In genomic region chr16:11016993-11017392, GRCh38 we compare ENCODE assay signal across 11 cellular contexts.
A peak's percentile ranks its signal among the peaks of the same experiment; 100 is the strongest.
DNase-seq lines count a peak whose midpoint lies in the region; ATAC-seq, FAIRE-seq and TF ChIP-seq lines count a peak whose summit lies in the region.
"Had no signal": no experiment of that assay in that cellular context is flagged by ENCODE, and none has a peak within 500 bp of the region (broad histone marks: within the 10 kb centered on the region; RNA-seq: fewer than 3 reads in every experiment).

No MANE protein-coding gene starts in this region.

- peak; percentile 78 for ATAC-seq in PC-3
- no peak for ATAC-seq in HG02798 (IDR thresholded peaks at IDR 0.05; ENCODE audit: poor library complexity, unreplicated experiment)
- ATAC-seq in GM23338, result no peak

- intact Hi-C loops in Caco-2 (cut with micrococcal nuclease; ENCODE audit: unreplicated experiment) (no loop called here), PC-3 (cut with micrococcal nuclease) (no loop called here)

- H3K9me3 ChIP-seq in Caco-2 (no peaks in the 10 kb centered on the region), PC-3 (ENCODE audit: low read length) (no peaks in the 10 kb centered on the region)

- H3K4me3 ChIP-seq in Caco-2 (ENCODE audit: low read depth, low read length), result no peak overlapping the region
- no peak overlapping the region for H3K4me3 ChIP-seq in PC-3 (ENCODE audit: low read length)
- no peak overlapping the region for H3K4me3 ChIP-seq in bronchial epithelial cell (ENCODE audit: low read depth, low read length)
- no peak overlapping the region for H3K4me3 ChIP-seq in GM23338
- H3K4me3 ChIP-seq: SK-N-MC had no signal

- POLR2A ChIA-PET in Caco-2 (lab: Charles Lee) (no interaction called here), PC-3 (lab: Charles Lee; ENCODE audit: unreplicated experiment) (no interaction called here)

- no peaks in the 10 kb centered on the region for H4K20me1 ChIP-seq in PC-3 (ENCODE audit: low read length)
- H4K20me1 ChIP-seq in GM23338 (replicated peaks; ENCODE audit: insufficient read depth), result no peaks in the 10 kb centered on the region; the same call in 1 of the 2 replicates

- H3K27ac ChIP-seq in PC-3 (ENCODE audit: low read length) (peak overlapping the region; percentile 23), GM23338 (ENCODE audit: low read depth) (no peak overlapping the region)
- H3K27ac ChIP-seq: SK-N-MC had no signal

- TF ChIP-seq CTCF in Caco-2 (IDR thresholded peaks at IDR 0.05; ENCODE audit: insufficient read depth in 1 of 2, low read depth in 1 of 2, low read length in 1 of 2, severe bottlenecking in 1 of 2, unreplicated experiment in 1 of 2), result no peak
- no peak for TF ChIP-seq CTCF in PC-3 (conservative IDR thresholded peaks at IDR 0.05; ENCODE audit: low read depth, low read length)
- no peak for TF ChIP-seq CTCF in bronchial epithelial cell (IDR thresholded peaks at IDR 0.05; ENCODE audit: insufficient read depth, low read length, severe bottlenecking)
- TF ChIP-seq CTCF in progenitor cell of endocrine pancreas (IDR thresholded peaks at IDR 0.05; ENCODE audit: unreplicated experiment), result no peak
- no peak for TF ChIP-seq CTCF in GM23338 (conservative IDR thresholded peaks at IDR 0.05; ENCODE audit: low read depth in 2 of 2)

- no peak overlapping the region for H3K9ac ChIP-seq in PC-3 (ENCODE audit: low read length)

- H3K9me3 Mint-ChIP-seq in Caco-2 (ENCODE audit: unreplicated experiment), result no peaks in the 10 kb centered on the region
- H3K9me3 Mint-ChIP-seq in progenitor cell of endocrine pancreas (ENCODE audit: low read depth), result no peaks in the 10 kb centered on the region
- no peaks in the 10 kb centered on the region for H3K9me3 Mint-ChIP-seq in GM23338
- H3K9me3 Mint-ChIP-seq: immature natural killer cell had no signal

- H3K79me2 ChIP-seq in PC-3 (ENCODE audit: low read length) (no peaks in the 10 kb centered on the region), GM23338 (replicated peaks; ENCODE audit: insufficient read depth) (no peaks in the 10 kb centered on the region)

- no peak for DNase-seq in Caco-2
- DNase-seq in PC-3, result peak; percentile 67
- peak; percentile 84 for DNase-seq in bronchial epithelial cell (ENCODE audit: low read depth)
- DNase-seq in pulmonary artery endothelial cell (ENCODE audit: low read depth, low spot score), result peak; percentile 26
- DNase-seq in progenitor cell of endocrine pancreas (ENCODE audit: low spot score, unreplicated experiment), result no peak
- DNase-seq in GM23338 (ENCODE audit: low spot score), result no peak
- DNase-seq in NCI-H187 treated with DMSO at 0.1 percent for 48 hours (lab: John Stamatoyannopoulos, UW), result no peak

- no peak for FAIRE-seq in bronchial epithelial cell (lab: Jason Lieb, UNC)
- FAIRE-seq: GM18507 had no signal

- H3K36me3 ChIP-seq in Caco-2 (ENCODE audit: control insufficient read depth, insufficient read depth, low read length) (no peaks in the 10 kb centered on the region; the same call in 1 of the 2 replicates), PC-3 (ENCODE audit: low read depth, low read length) (no peaks in the 10 kb centered on the region), bronchial epithelial cell (ENCODE audit: control insufficient read depth, insufficient read depth, low read length) (peaks cover 6% of the 10 kb centered on the region), GM23338 (ENCODE audit: insufficient read depth) (no peaks in the 10 kb centered on the region)

- H3K27me3 Mint-ChIP-seq in Caco-2 (ENCODE audit: insufficient read depth, unreplicated experiment) (no peaks in the 10 kb centered on the region), progenitor cell of endocrine pancreas (no peaks in the 10 kb centered on the region), GM23338 (ENCODE audit: insufficient read depth, low read depth, poor library complexity) (no peaks in the 10 kb centered on the region)

- H2AFZ ChIP-seq in PC-3 (ENCODE audit: low read length) (no peak overlapping the region), GM23338 (no peak overlapping the region)

- no peaks in the 10 kb centered on the region for H3K27me3 ChIP-seq in Caco-2 (replicated peaks; ENCODE audit: control insufficient read depth, insufficient read depth, low read length)
- H3K27me3 ChIP-seq in PC-3 (ENCODE audit: low read length), result no peaks in the 10 kb centered on the region
- no peaks in the 10 kb centered on the region for H3K27me3 ChIP-seq in bronchial epithelial cell (ENCODE audit: control insufficient read depth, insufficient read depth, low read length)
- H3K27me3 ChIP-seq in GM23338 (ENCODE audit: insufficient read depth), result no peaks in the 10 kb centered on the region

- CTCF ChIA-PET in Caco-2 (lab: Charles Lee), result no interaction called here
- CTCF ChIA-PET in PC-3 (lab: Charles Lee), result no interaction called here

- H3F3A ChIP-seq in PC-3 (ENCODE audit: low read length, unreplicated experiment) (no peaks in the 10 kb centered on the region), GM23338 (replicated peaks; ENCODE audit: low read depth) (no peaks in the 10 kb centered on the region)

- H3K9me2 ChIP-seq in PC-3 (replicated peaks; ENCODE audit: low read length), result no peaks in the 10 kb centered on the region
- H3K9me2 ChIP-seq in GM23338 (ENCODE audit: insufficient read depth), result no peaks in the 10 kb centered on the region

- H3K36me3 Mint-ChIP-seq in Caco-2 (ENCODE audit: insufficient read depth, unreplicated experiment) (peaks cover 6% of the 10 kb centered on the region), progenitor cell of endocrine pancreas (ENCODE audit: insufficient read depth) (peaks cover 11% of the 10 kb centered on the region), GM23338 (ENCODE audit: low read depth) (peaks cover 8% of the 10 kb centered on the region)

- H3K4me3 Mint-ChIP-seq in Caco-2 (ENCODE audit: unreplicated experiment), result no peak overlapping the region
- H3K4me3 Mint-ChIP-seq in progenitor cell of endocrine pancreas (ENCODE audit: low read depth), result no peak overlapping the region
- H3K4me3 Mint-ChIP-seq in GM23338, result no peak overlapping the region
- H3K4me3 Mint-ChIP-seq: immature natural killer cell had no signal

- peak overlapping the region; percentile 27; the same call in 1 of the 2 replicates for H3K4me2 ChIP-seq in PC-3 (ENCODE audit: low read length)
- no peak overlapping the region for H3K4me2 ChIP-seq in GM23338

- peaks cover 5% of the 10 kb centered on the region; the same call in 1 of the 2 replicates for H3K4me1 ChIP-seq in Caco-2
- H3K4me1 ChIP-seq in PC-3 (ENCODE audit: insufficient read depth, low read length), result peaks cover 12% of the 10 kb centered on the region
- no peaks in the 10 kb centered on the region for H3K4me1 ChIP-seq in GM23338 (ENCODE audit: insufficient read depth)

- H3K27ac Mint-ChIP-seq in Caco-2 (ENCODE audit: unreplicated experiment) (peak overlapping the region; percentile 29), progenitor cell of endocrine pancreas (no peak overlapping the region), GM23338 (no peak overlapping the region)

- no TSS peak for BruUV-seq in Caco-2 (replicated peaks; lab: Mats Ljungman, UMichigan)
- no TSS peak for BruUV-seq in PC-3 (replicated peaks; lab: Mats Ljungman, UMichigan)

- H3K4me1 Mint-ChIP-seq in Caco-2 (ENCODE audit: low read depth, unreplicated experiment) (no peaks in the 10 kb centered on the region), progenitor cell of endocrine pancreas (ENCODE audit: low read depth) (peaks cover 3% of the 10 kb centered on the region), GM23338 (0 out of 3 replicates have a peak, but pooled peaks cover 2% of the 10 kb centered on the region)
- H3K4me1 Mint-ChIP-seq: immature natural killer cell had no signal

TF ChIP-seq in GM23338, 12 proteins besides CTCF, POLR2A, EP300 and RAD21:
- TF ChIP-seq EZH2 (IDR thresholded peaks at IDR 0.05; ENCODE audit: low read depth, unreplicated experiment), result no peak
- no peak for TF ChIP-seq STAT1 (IDR thresholded peaks at IDR 0.05; ENCODE audit: unreplicated experiment)
- TF ChIP-seq NANOG (IDR thresholded peaks at IDR 0.05; ENCODE audit: borderline replicate concordance), result no peak
- no peak for TF ChIP-seq POLR2AphosphoS5 (IDR thresholded peaks at IDR 0.05; ENCODE audit: low read depth)
- TF ChIP-seq CREB1 (CRISPR knock-in tag; IDR thresholded peaks at IDR 0.05; ENCODE audit: low read depth), result no peak
- no peak for TF ChIP-seq ZNF331 (CRISPR knock-in tag; IDR thresholded peaks at IDR 0.05; ENCODE audit: low read depth)
TF ChIP-seq in GM23338: peak in this region for 0.

Comparison
In these comparisons a context has a peak if more than half of its experiments do, and no peak if none do; other contexts are left out.
1. DNase-seq: peak in PC-3 (single experiment), bronchial epithelial cell (single experiment) and pulmonary artery endothelial cell (single experiment); none in Caco-2 (0 of 2), progenitor cell of endocrine pancreas (single experiment), GM23338 (single experiment) and NCI-H187 treated with DMSO at 0.1 percent for 48 hours (single experiment).